In genomic region chr21:32648165-32648564, GRCh38 we compare ENCODE assay signal across 24 cellular contexts.
"Had no signal": no experiment of that assay in that cellular context is flagged by ENCODE, and none has a peak within 500 bp of the region (broad histone marks: within the 10 kb centered on the region; RNA-seq: fewer than 3 reads in every experiment).

No MANE protein-coding gene starts in this region.

- H3K4me1 ChIP-seq: colonic mucosa, esophagus squamous epithelium, foreskin keratinocyte, gastroesophageal sphincter, heart left ventricle, left lung, lower lobe of right lung had no signal

- H3K27ac ChIP-seq: colonic mucosa, epithelial cell of prostate, esophagus squamous epithelium, foreskin keratinocyte, gastroesophageal sphincter, heart left ventricle, hepatocyte, left lung, lower lobe of right lung had no signal

- H3K4me3 ChIP-seq: colonic mucosa, esophagus squamous epithelium, gastroesophageal sphincter, heart left ventricle, hepatocyte, left lung, lower lobe of right lung, mucosa of descending colon had no signal

- H3K4me3 Mint-ChIP-seq: dendritic cell treated with granulocyte-macrophage colony-stimulating factor and Interleukin-4, amounts not matched to agents 40 ng/mL and 50 ng/mL, for 4 days; effector memory CD8-positive, alpha-beta T cell; endodermal cell; immature natural killer cell; mesothelial cell of epicardium; naive B cell had no signal

- DNase-seq: colonic mucosa; cortex of kidney; effector CD8-positive, alpha-beta T cell; effector memory CD8-positive, alpha-beta T cell; endodermal cell; erythroblast; esophagus squamous epithelium; foreskin keratinocyte; heart left ventricle; hypothalamus; immature natural killer cell; left cardiac atrium; left lung; left ventricle myocardium superior; lower lobe of right lung; mesenchymal stem cell; mucosa of descending colon; naive B cell had no signal

- H3K4me1 Mint-ChIP-seq: immature natural killer cell, naive B cell had no signal

- H3K27me3 Mint-ChIP-seq: dendritic cell treated with granulocyte-macrophage colony-stimulating factor and Interleukin-4, amounts not matched to agents 40 ng/mL and 50 ng/mL, for 4 days; effector memory CD8-positive, alpha-beta T cell; naive B cell had no signal

- H3K9me3 Mint-ChIP-seq: dendritic cell treated with granulocyte-macrophage colony-stimulating factor and Interleukin-4, amounts not matched to agents 40 ng/mL and 50 ng/mL, for 4 days; effector memory CD8-positive, alpha-beta T cell; endodermal cell; immature natural killer cell; mesothelial cell of epicardium; naive B cell had no signal

- H3K36me3 ChIP-seq: colonic mucosa had no signal

- H3K27me3 ChIP-seq: colonic mucosa, esophagus squamous epithelium, foreskin keratinocyte, gastroesophageal sphincter, heart left ventricle, hepatocyte, left lung had no signal

- ATAC-seq: effector memory CD8-positive, alpha-beta T cell; esophagus mucosa; foreskin keratinocyte; gastroesophageal sphincter; heart left ventricle; left cardiac atrium; left lung; left ventricle myocardium superior; lower lobe of right lung; mucosa of descending colon had no signal

- H3K9me3 ChIP-seq: colonic mucosa, esophagus squamous epithelium, gastroesophageal sphincter, heart left ventricle, left lung, lower lobe of right lung, mucosa of descending colon had no signal

- H3K27ac Mint-ChIP-seq: dendritic cell treated with granulocyte-macrophage colony-stimulating factor and Interleukin-4, amounts not matched to agents 40 ng/mL and 50 ng/mL, for 4 days; effector memory CD8-positive, alpha-beta T cell; endodermal cell; immature natural killer cell; mesothelial cell of epicardium; naive B cell had no signal
